ENCODE assay signal across 20 cellular contexts in genomic region chr16:23500212-23500865, GRCh38. TPM values are rescaled to one million over a fixed set of nuclear protein-coding genes. Genes with fewer than 3 reads are reported as not detected.
DNase-seq lines count a peak whose midpoint lies in the region; FAIRE-seq and TF ChIP-seq lines count a peak whose summit lies in the region.
"Had no signal": no experiment of that assay in that cellular context is flagged by ENCODE, and none has a peak within 500 bp of the region (broad histone marks: within the 10 kb centered on the region; RNA-seq: fewer than 3 reads in every experiment).

No MANE protein-coding gene starts in this region.

- FAIRE-seq in D721Med (lab: Jason Lieb, UNC) (no peak), HTR-8/SVneo (lab: Jason Lieb, UNC) (no peak)

- no peaks in the 10 kb centered on the region for H3K27me3 Mint-ChIP-seq in Caco-2 (ENCODE audit: insufficient read depth, unreplicated experiment)
- H3K27me3 Mint-ChIP-seq: activated naive CD8-positive, alpha-beta T cell treated with anti-CD3 and anti-CD28 coated beads for 36 hours had no signal

- no peaks in the 10 kb centered on the region for H3K9me3 Mint-ChIP-seq in Caco-2 (ENCODE audit: unreplicated experiment)
- H3K9me3 Mint-ChIP-seq: activated naive CD8-positive, alpha-beta T cell treated with anti-CD3 and anti-CD28 coated beads for 36 hours; neural crest cell had no signal

- H3K36me3 ChIP-seq in Caco-2 (ENCODE audit: control insufficient read depth, insufficient read depth, low read length) (peaks cover 1% of the 10 kb centered on the region), OCI-LY7 (ENCODE audit: insufficient read depth, low read length) (peaks cover 99% of the 10 kb centered on the region)
- H3K36me3 ChIP-seq: brain microvascular endothelial cell had no signal

- H3K9me3 ChIP-seq in Caco-2 (no peaks in the 10 kb centered on the region), OCI-LY7 (ENCODE audit: low read length) (no peaks in the 10 kb centered on the region)

- no peaks in the 10 kb centered on the region for H3K27me3 ChIP-seq in Caco-2 (replicated peaks; ENCODE audit: control insufficient read depth, insufficient read depth, low read length)
- H3K27me3 ChIP-seq: brain microvascular endothelial cell, dorsolateral prefrontal cortex had no signal

- TF ChIP-seq POLR2A in erythroblast (IDR thresholded peaks at IDR 0.05; ENCODE audit: low read length): no peak

- H3K4me3 Mint-ChIP-seq in Caco-2 (ENCODE audit: unreplicated experiment): no peak overlapping the region
- H3K4me3 Mint-ChIP-seq: activated CD8-positive, alpha-beta T cell treated with anti-CD3 and anti-CD28 coated beads, Interleukin-2, amount 10 ng/mL, durations not matched to agents 7 days and 5 days; activated naive CD8-positive, alpha-beta T cell treated with anti-CD3 and anti-CD28 coated beads for 36 hours; neural crest cell had no signal

- H3K36me3 Mint-ChIP-seq in Caco-2 (ENCODE audit: insufficient read depth, unreplicated experiment): peaks cover 43% of the 10 kb centered on the region

- intact Hi-C loops in Caco-2 (cut with micrococcal nuclease; ENCODE audit: unreplicated experiment): loop anchor here (5.0 kb wide), 1 partner anchor 57 kb away; the partner anchor contains the start of genes EARS2 and UBFD1
- intact Hi-C loops in OCI-LY7 (cut with micrococcal nuclease; ENCODE audit: unreplicated experiment): no loop called here
- intact Hi-C loops in posterior vena cava (cut with DNase I): no loop called here

- no peak for TF ChIP-seq CTCF in Caco-2 (IDR thresholded peaks at IDR 0.05; ENCODE audit: insufficient read depth in 1 of 2, low read depth in 1 of 2, low read length in 1 of 2, severe bottlenecking in 1 of 2, unreplicated experiment in 1 of 2)
- TF ChIP-seq CTCF in OCI-LY7 (conservative IDR thresholded peaks at IDR 0.05; ENCODE audit: low read length): peak; percentile 43; the same call in 1 of the 2 replicates
- TF ChIP-seq CTCF in D721Med (IDR thresholded peaks at IDR 0.05; ENCODE audit: insufficient read depth, missing control alignments): no peak

- BruUV-seq in Caco-2 (replicated peaks; lab: Mats Ljungman, UMichigan) (no TSS peak), OCI-LY7 (replicated peaks; lab: Mats Ljungman, UMichigan) (no TSS peak)

- H3K27ac Mint-ChIP-seq in Caco-2 (ENCODE audit: unreplicated experiment): peak overlapping the region; percentile 39
- H3K27ac Mint-ChIP-seq: activated CD8-positive, alpha-beta T cell treated with anti-CD3 and anti-CD28 coated beads, Interleukin-2, amount 10 ng/mL, durations not matched to agents 7 days and 5 days; activated naive CD8-positive, alpha-beta T cell treated with anti-CD3 and anti-CD28 coated beads for 36 hours had no signal

- peaks cover 81% of the 10 kb centered on the region for H4K20me1 ChIP-seq in OCI-LY7 (ENCODE audit: insufficient read depth, low read length)

- H3K79me2 ChIP-seq in OCI-LY7 (ENCODE audit: insufficient read depth, low read depth, low read length): peaks cover 100% of the 10 kb centered on the region

- no peak overlapping the region for H2AFZ ChIP-seq in OCI-LY7 (ENCODE audit: low read length)
- H2AFZ ChIP-seq: GM23248 had no signal

- peak overlapping the region; percentile 53 for H3K4me2 ChIP-seq in OCI-LY7 (ENCODE audit: low read length)

- H3K4me1 ChIP-seq in Caco-2 (peaks cover 28% of the 10 kb centered on the region), OCI-LY7 (ENCODE audit: insufficient read depth, low read length, poor library complexity, severe bottlenecking) (peaks cover 92% of the 10 kb centered on the region)

- CTCF ChIA-PET in Caco-2 (lab: Charles Lee): no interaction called here
- CTCF ChIA-PET in OCI-LY7 (lab: Charles Lee; ENCODE audit: unreplicated experiment): no interaction called here

- POLR2A ChIA-PET in Caco-2 (lab: Charles Lee): interaction anchor here (0.5 kb wide), 1 partner anchor 50 kb away, joined by 11 read pairs; no protein-coding TSS in a partner anchor
- POLR2A ChIA-PET in OCI-LY7 (lab: Charles Lee): interaction anchor here (0.7 to 0.9 kb wide), 2 partner anchors 13 to 15 kb away, joined by 3 to 4 read pairs; no protein-coding TSS in a partner anchor

- H3K27ac ChIP-seq in OCI-LY7 (ENCODE audit: low read depth, low read length, poor library complexity, severe bottlenecking): no peak overlapping the region
- H3K27ac ChIP-seq: brain microvascular endothelial cell, GM23248 had no signal

- DNase-seq in Caco-2 (no peak), OCI-LY7 (ENCODE audit: low spot score) (no peak), erythroblast (lab: John Stamatoyannopoulos, UW) (peak; percentile 61 to 64), posterior vena cava (ENCODE audit: low spot score) (peak; percentile 60), D721Med (ENCODE audit: insufficient read length, low spot score) (no peak), DMS153 (lab: John Stamatoyannopoulos, UW) (no peak), NCI-H748 (lab: John Stamatoyannopoulos, UW; ENCODE audit: unreplicated experiment) (no peak), HTR-8/SVneo (ENCODE audit: insufficient read length, low spot score) (no peak)
- DNase-seq: activated CD4-positive, CD25-positive, alpha-beta regulatory T cell; activated CD8-positive, alpha-beta T cell treated with anti-CD3 and anti-CD28 coated beads, Interleukin-2, amount 10 ng/mL, durations not matched to agents 7 days and 5 days; activated naive CD8-positive, alpha-beta T cell treated with anti-CD3 and anti-CD28 coated beads for 36 hours; brain microvascular endothelial cell; GM23248; left cardiac atrium; midbrain; NCI-H524 treated with DMSO at 0.1 percent for 48 hours; OCI-M1; SHP77 had no signal

- no peak overlapping the region for H3K4me3 ChIP-seq in Caco-2 (ENCODE audit: low read depth, low read length)
- peak overlapping the region; percentile 12 for H3K4me3 ChIP-seq in OCI-LY7 (ENCODE audit: low read depth, low read length, poor library complexity, severe bottlenecking)
- H3K4me3 ChIP-seq: dorsolateral prefrontal cortex, GM23248 had no signal

- H3K9me2 ChIP-seq in OCI-LY7 (ENCODE audit: insufficient read depth, low read length): no peaks in the 10 kb centered on the region

- H3K4me1 Mint-ChIP-seq in Caco-2 (ENCODE audit: low read depth, unreplicated experiment): peaks cover 11% of the 10 kb centered on the region

RNA-seq across cellular contexts. Expression of gene GGA2, which starts 10.0 kb away (rescaled TPM):
- total RNA-seq in Caco-2 (2022) (92.7 and 93.4 TPM in 2 replicates), OCI-LY7 (2022) (580 and 590 TPM in 2 replicates), posterior vena cava (10 to 100 TPM; 42.0 to 59.7 TPM)
- 213 and 256 TPM in 2 replicates for total RNA-seq in OCI-LY7 (2014; rRNA removed; shearing (Covaris generic))

RNA-seq across cellular contexts. Expression of gene COG7, which starts 47.4 kb away (rescaled TPM):
- total RNA-seq in Caco-2 (2022): 12.0 and 12.4 TPM in 2 replicates
- total RNA-seq in OCI-LY7 (2014; rRNA removed; shearing (Covaris generic)): 11.1 and 11.4 TPM in 2 replicates
- total RNA-seq in OCI-LY7 (2022): 21.0 TPM in 2 replicates
- total RNA-seq in posterior vena cava: 10 to 100 TPM; 13.5 to 17.4 TPM

RNA-seq across cellular contexts. Expression of gene EARS2, which starts 56.8 kb away (rescaled TPM):
- total RNA-seq in Caco-2 (2022): 29.6 and 32.4 TPM in 2 replicates
- 32.3 and 42.1 TPM in 2 replicates for total RNA-seq in OCI-LY7 (2014; rRNA removed; shearing (Covaris generic))
- total RNA-seq in OCI-LY7 (2022): 27.8 and 38.5 TPM in 2 replicates
- total RNA-seq in posterior vena cava: 10 to 100 TPM in 1 of 2 donors, 1 to 10 TPM in 1; 9.9 to 11.1 TPM

RNA-seq across cellular contexts. Expression of gene UBFD1, which starts 57.2 kb away (rescaled TPM):
- total RNA-seq in Caco-2 (2022): 78.6 and 83.1 TPM in 2 replicates
- total RNA-seq in OCI-LY7 (2014; rRNA removed; shearing (Covaris generic)): 39.1 and 42.4 TPM in 2 replicates
- total RNA-seq in OCI-LY7 (2022): 62.8 and 67.1 TPM in 2 replicates
- 10 to 100 TPM; 37.3 to 37.4 TPM for total RNA-seq in posterior vena cava

Comparison
In these comparisons a context has a peak if more than half of its experiments do, and no peak if none do; other contexts are left out.
1. DNase-seq: peak in erythroblast (2 of 2) and posterior vena cava (single experiment); none in Caco-2 (0 of 2), OCI-LY7 (single experiment), D721Med (single experiment), DMS153 (single experiment), NCI-H748 (single experiment) and HTR-8/SVneo (single experiment).